Comparison of ENCODE assay signal across 19 cellular contexts in genomic region chr10:29319205-29319781, GRCh38. TPM values are rescaled to one million over a fixed set of nuclear protein-coding genes. Genes with fewer than 3 reads are reported as not detected.
DNase-seq lines count a peak whose midpoint lies in the region; ATAC-seq, FAIRE-seq and TF ChIP-seq lines count a peak whose summit lies in the region.
"Had no signal": no experiment of that assay in that cellular context is flagged by ENCODE, and none has a peak within 500 bp of the region (broad histone marks: within the 10 kb centered on the region; RNA-seq: fewer than 3 reads in every experiment).

No MANE protein-coding gene starts in this region.

- peak overlapping the region; percentile 52 for H2BK12ac ChIP-seq in trophoblast cell (ENCODE audit: low read length)

- peaks cover 1% of the 10 kb centered on the region for H3K79me1 ChIP-seq in trophoblast cell (ENCODE audit: low read length)

- intact Hi-C loops in activated CD4-positive, alpha-beta T cell treated with anti-CD3 and anti-CD28 coated beads for 36 hours (cut with DNase I, micrococcal nuclease), result no loop called here

- H3K4me1 Mint-ChIP-seq in astrocyte (ENCODE audit: low read depth, unreplicated experiment), result peaks cover 13% of the 10 kb centered on the region
- H3K4me1 Mint-ChIP-seq in activated CD4-positive, alpha-beta T cell treated with anti-CD3 and anti-CD28 coated beads for 36 hours, result peaks cover 9% of the 10 kb centered on the region
- peaks cover 6 to 22% (median 13%) of the 10 kb centered on the region in 4 donors for H3K4me1 Mint-ChIP-seq in naive thymus-derived CD8-positive, alpha-beta T cell

- CTCF ChIA-PET in activated CD4-positive, alpha-beta T cell treated with anti-CD3 and anti-CD28 coated beads for 36 hours (lab: Charles Lee), result no interaction called here

- H3K4me3 ChIP-seq in Loucy (ENCODE audit: low read length, poor library complexity, severe bottlenecking) (peak overlapping the region; percentile 55), astrocyte (ENCODE audit: insufficient read depth, low read depth, low read length) (no peak overlapping the region), trophoblast cell (ENCODE audit: low read depth, low read length) (no peak overlapping the region), foreskin fibroblast (ENCODE audit: low read depth in 1 of 2, low read length in 2 of 2) (no peak overlapping the region)
- H3K4me3 ChIP-seq: adrenal gland, SJSA1 had no signal

- H3K36me3 Mint-ChIP-seq in astrocyte (ENCODE audit: low read depth, unreplicated experiment), result no peaks in the 10 kb centered on the region
- no peaks in the 10 kb centered on the region for H3K36me3 Mint-ChIP-seq in activated CD4-positive, alpha-beta T cell treated with anti-CD3 and anti-CD28 coated beads for 36 hours (ENCODE audit: low read depth)
- no peaks in the 10 kb centered on the region for H3K36me3 Mint-ChIP-seq in naive thymus-derived CD8-positive, alpha-beta T cell
- H3K36me3 Mint-ChIP-seq: memory B cell; natural killer cell treated with Interleukin-12 subunit alpha and Interleukin-12 subunit beta and Interleukin-15 and Interleukin-18, amount 100 ng/mL, for 72 hours; WTC11 had no signal

- peak overlapping the region; percentile 29 for H3K18ac ChIP-seq in trophoblast cell (ENCODE audit: low read length)

- H3K9me3 ChIP-seq in Loucy (ENCODE audit: insufficient read depth, low read depth, low read length) (no peaks in the 10 kb centered on the region), astrocyte (ENCODE audit: insufficient read depth, low read depth, low read length) (no peaks in the 10 kb centered on the region), trophoblast cell (ENCODE audit: insufficient read depth, low read depth, low read length) (no peaks in the 10 kb centered on the region)
- H3K9me3 ChIP-seq: adrenal gland, SJSA1 had no signal

- no peak for DNase-seq in astrocyte (ENCODE audit: low read depth)
- peak; percentile 30 for DNase-seq in left kidney (ENCODE audit: low read depth, low spot score)
- DNase-seq in trophoblast cell, result no peak
- DNase-seq in activated CD4-positive, alpha-beta T cell treated with anti-CD3 and anti-CD28 coated beads for 36 hours, result no peak
- no peak for DNase-seq in naive thymus-derived CD8-positive, alpha-beta T cell
- DNase-seq in COLO668 (lab: John Stamatoyannopoulos, UW; ENCODE audit: unreplicated experiment), result no peak
- no peak for DNase-seq in foreskin fibroblast
- DNase-seq: AML-193; COR-L47; stimulated activated CD4-positive, alpha-beta T cell treated with anti-CD3 and anti-CD28 coated beads, Interleukin-12 subunit alpha, Interleukin-12 subunit beta, amount 100 ng/mL, for 4 hours had no signal

- H2BK120ac ChIP-seq in trophoblast cell (ENCODE audit: insufficient read depth, low read length, poor library complexity), result peak overlapping the region; percentile 47

- TF ChIP-seq CTCF in Loucy (conservative IDR thresholded peaks at IDR 0.05; ENCODE audit: low read length), result no peak
- TF ChIP-seq CTCF in astrocyte (IDR thresholded peaks at IDR 0.05; ENCODE audit: insufficient read depth, low read depth, low read length), result no peak
- TF ChIP-seq CTCF in foreskin fibroblast (IDR thresholded peaks at IDR 0.05; ENCODE audit: low read depth, low read length), result no peak

- no peaks in the 10 kb centered on the region for H3K9me2 ChIP-seq in Loucy (replicated peaks; ENCODE audit: low read depth, low read length)

- POLR2A ChIA-PET in activated CD4-positive, alpha-beta T cell treated with anti-CD3 and anti-CD28 coated beads for 36 hours (lab: Charles Lee), result no interaction called here
- POLR2A ChIA-PET in naive thymus-derived CD8-positive, alpha-beta T cell (lab: Charles Lee), result no interaction called here

- no peak overlapping the region for H3K23ac ChIP-seq in trophoblast cell (ENCODE audit: low read length)

- H3K14ac ChIP-seq in trophoblast cell (ENCODE audit: low read length), result peak overlapping the region; percentile 49

- H3K27me3 ChIP-seq in Loucy (ENCODE audit: insufficient read depth, low read length, poor library complexity, severe bottlenecking) (no peaks in the 10 kb centered on the region), astrocyte (ENCODE audit: insufficient read depth, low read length) (no peaks in the 10 kb centered on the region), trophoblast cell (ENCODE audit: insufficient read depth, low read length) (no peaks in the 10 kb centered on the region)
- H3K27me3 ChIP-seq: adrenal gland, SJSA1 had no signal

- H3K79me2 ChIP-seq in Loucy (ENCODE audit: insufficient read depth, low read length) (no peaks in the 10 kb centered on the region), astrocyte (ENCODE audit: insufficient read depth, low read length) (no peaks in the 10 kb centered on the region), trophoblast cell (ENCODE audit: control insufficient read depth, insufficient read depth, low read length, poor library complexity) (no peaks in the 10 kb centered on the region)

- no CpG with 5 or more reads among the region's 13 CpGs for WGBS in trophoblast cell (ENCODE audit: extremely low coverage, insufficient coverage, insufficient read length)

- no peak overlapping the region for H2BK5ac ChIP-seq in trophoblast cell (ENCODE audit: low read depth, low read length, poor library complexity)

- H3F3A ChIP-seq in Loucy (ENCODE audit: low read depth), result no peaks in the 10 kb centered on the region

- no peaks in the 10 kb centered on the region for H3K9me3 Mint-ChIP-seq in astrocyte (ENCODE audit: unreplicated experiment)
- H3K9me3 Mint-ChIP-seq in activated CD4-positive, alpha-beta T cell treated with anti-CD3 and anti-CD28 coated beads for 36 hours (ENCODE audit: low read depth), result no peaks in the 10 kb centered on the region
- no peaks in the 10 kb centered on the region for H3K9me3 Mint-ChIP-seq in naive thymus-derived CD8-positive, alpha-beta T cell
- H3K9me3 Mint-ChIP-seq: memory B cell; natural killer cell treated with Interleukin-12 subunit alpha and Interleukin-12 subunit beta and Interleukin-15 and Interleukin-18, amount 100 ng/mL, for 72 hours had no signal

- no peak overlapping the region for H4K12ac ChIP-seq in trophoblast cell (ENCODE audit: low read depth, low read length)

- H4K91ac ChIP-seq in trophoblast cell (ENCODE audit: low read depth, low read length), result peak overlapping the region; percentile 55

- H3K4me1 ChIP-seq in Loucy (ENCODE audit: insufficient read depth, low read length, poor library complexity, severe bottlenecking) (peaks cover 16% of the 10 kb centered on the region), astrocyte (ENCODE audit: insufficient read depth, low read length) (peaks cover 21% of the 10 kb centered on the region), trophoblast cell (ENCODE audit: control insufficient read depth in 1 of 2, insufficient read depth in 2 of 2, low read length in 2 of 2) (peaks cover 10 to 11% of the 10 kb centered on the region in 2 experiments)
- H3K4me1 ChIP-seq: adrenal gland had no signal

- H3K9ac ChIP-seq in Loucy (ENCODE audit: low read depth, low read length, poor library complexity, severe bottlenecking) (peak overlapping the region; percentile 55), astrocyte (ENCODE audit: low read length) (no peak overlapping the region), trophoblast cell (ENCODE audit: low read length) (no peak overlapping the region)

- no peak overlapping the region for H3K27ac ChIP-seq in astrocyte (ENCODE audit: low read depth, low read length)
- H3K27ac ChIP-seq in trophoblast cell (ENCODE audit: low read depth, low read length), result no peak overlapping the region
- H3K27ac ChIP-seq: adrenal gland, dorsolateral prefrontal cortex had no signal

- H2AK5ac ChIP-seq in trophoblast cell (ENCODE audit: low read length), result peak overlapping the region; percentile 7

- H3K27me3 Mint-ChIP-seq in astrocyte (ENCODE audit: low read depth, unreplicated experiment), result no peaks in the 10 kb centered on the region
- H3K27me3 Mint-ChIP-seq in activated CD4-positive, alpha-beta T cell treated with anti-CD3 and anti-CD28 coated beads for 36 hours, result peaks cover 20% of the 10 kb centered on the region
- peaks cover 3 to 45% (median 13%) of the 10 kb centered on the region in 5 donors for H3K27me3 Mint-ChIP-seq in naive thymus-derived CD8-positive, alpha-beta T cell

- no peaks in the 10 kb centered on the region for H3K36me3 ChIP-seq in Loucy (ENCODE audit: insufficient read depth, low read length)
- no peaks in the 10 kb centered on the region for H3K36me3 ChIP-seq in astrocyte (ENCODE audit: insufficient read depth, low read length)
- no peaks in the 10 kb centered on the region for H3K36me3 ChIP-seq in trophoblast cell (ENCODE audit: control insufficient read depth in 1 of 2, insufficient read depth in 2 of 2, low read length in 2 of 2)
- H3K36me3 ChIP-seq: adrenal gland, SJSA1 had no signal

- no peak for FAIRE-seq in astrocyte (lab: Jason Lieb, UNC)

- H3K4ac ChIP-seq in trophoblast cell (ENCODE audit: low read depth, low read length), result no peak overlapping the region

- peak overlapping the region; percentile 62 for H3K27ac Mint-ChIP-seq in astrocyte (ENCODE audit: unreplicated experiment)
- H3K27ac Mint-ChIP-seq in activated CD4-positive, alpha-beta T cell treated with anti-CD3 and anti-CD28 coated beads for 36 hours, result no peak overlapping the region
- peak overlapping the region in 3 of 10 donors; percentile 4 to 50 (median 26) for H3K27ac Mint-ChIP-seq in naive thymus-derived CD8-positive, alpha-beta T cell
- H3K27ac Mint-ChIP-seq: memory B cell; natural killer cell treated with Interleukin-12 subunit alpha and Interleukin-12 subunit beta and Interleukin-15 and Interleukin-18, amount 100 ng/mL, for 72 hours; WTC11 had no signal

- no peak for ATAC-seq in activated CD4-positive, alpha-beta T cell treated with anti-CD3 and anti-CD28 coated beads for 36 hours
- no peak for ATAC-seq in naive thymus-derived CD8-positive, alpha-beta T cell

- H3K4me2 ChIP-seq in Loucy (ENCODE audit: low read depth, low read length, poor library complexity, severe bottlenecking) (peak overlapping the region; percentile 37), astrocyte (ENCODE audit: low read length) (no peak overlapping the region), trophoblast cell (ENCODE audit: low read length) (no peak overlapping the region)

- H4K8ac ChIP-seq in trophoblast cell (ENCODE audit: low read depth, low read length), result peak overlapping the region; percentile 22

- H2AFZ ChIP-seq in Loucy (ENCODE audit: low read length), result no peak overlapping the region
- H2AFZ ChIP-seq in astrocyte (ENCODE audit: low read depth, low read length), result no peak overlapping the region
- no peak overlapping the region for H2AFZ ChIP-seq in trophoblast cell (ENCODE audit: insufficient read depth, low read length, poor library complexity)

- H4K20me1 ChIP-seq in Loucy (ENCODE audit: insufficient read depth, low read length, poor library complexity, severe bottlenecking), result no peaks in the 10 kb centered on the region
- H4K20me1 ChIP-seq in astrocyte (ENCODE audit: insufficient read depth, low read length), result no peaks in the 10 kb centered on the region

- H3K4me3 Mint-ChIP-seq in astrocyte (ENCODE audit: unreplicated experiment), result no peak overlapping the region
- no peak overlapping the region for H3K4me3 Mint-ChIP-seq in activated CD4-positive, alpha-beta T cell treated with anti-CD3 and anti-CD28 coated beads for 36 hours
- peak overlapping the region in 1 of 10 donors; percentile 13 for H3K4me3 Mint-ChIP-seq in naive thymus-derived CD8-positive, alpha-beta T cell
- H3K4me3 Mint-ChIP-seq: memory B cell; natural killer cell treated with Interleukin-12 subunit alpha and Interleukin-12 subunit beta and Interleukin-15 and Interleukin-18, amount 100 ng/mL, for 72 hours; WTC11 had no signal

RNA-seq across cellular contexts. Expression of gene LYZL1, which starts 30.4 kb away (rescaled TPM):
- total RNA-seq in astrocyte, result not detected in 2 replicates
- polyA plus RNA-seq in trophoblast cell (2013), result 0.05 and 0.07 TPM in 2 replicates
- total RNA-seq in activated CD4-positive, alpha-beta T cell treated with anti-CD3 and anti-CD28 coated beads for 36 hours, result not detected
- not detected for total RNA-seq in naive thymus-derived CD8-positive, alpha-beta T cell
- polyA plus RNA-seq in naive thymus-derived CD8-positive, alpha-beta T cell, result not detected
- total RNA-seq: adrenal gland; dorsolateral prefrontal cortex; fibroblast of villous mesenchyme; natural killer cell treated with Interleukin-12 subunit alpha and Interleukin-12 subunit beta and Interleukin-15 and Interleukin-18, amount 100 ng/mL, for 72 hours; SJSA1; T-helper 2 cell treated with Interferon-gamma antibody and Interleukin-4, amounts not matched to agents 100 ng/mL and 5 ng/mL, for 36 hours; WTC11 had no signal
- polyA plus RNA-seq: adrenal gland had no signal
